ENCODE assay signal across 30 cellular contexts in the genomic region with DNA sequence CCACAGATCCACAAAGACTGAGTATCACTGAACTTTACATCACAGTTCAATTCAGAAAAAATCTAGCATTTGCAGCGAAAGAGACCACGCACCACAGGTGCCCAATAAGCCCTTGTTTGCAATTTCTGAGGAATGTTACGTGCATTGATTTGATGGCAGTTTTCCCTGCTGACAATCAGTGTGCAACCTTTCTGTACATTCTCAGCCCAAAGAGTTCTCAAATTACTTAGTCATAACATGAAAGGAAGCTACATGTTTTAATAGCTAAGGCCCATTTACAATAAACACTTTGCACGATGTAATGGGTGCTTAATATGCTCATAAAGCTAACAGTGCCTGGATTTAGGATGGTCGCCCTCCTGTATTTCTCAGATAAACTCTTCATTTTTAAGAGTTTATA. TPM values are rescaled to one million over a fixed set of nuclear protein-coding genes. Genes with fewer than 3 reads are reported as not detected.
"Had no signal": no experiment of that assay in that cellular context is flagged by ENCODE, and none has a peak within 500 bp of the region (broad histone marks: within the 10 kb centered on the region; RNA-seq: fewer than 3 reads in every experiment).

No MANE protein-coding gene starts in this region.

- H3K27ac ChIP-seq: brain microvascular endothelial cell, WERI-Rb-1 had no signal

- H3K4me3 Mint-ChIP-seq: activated CD4-positive, alpha-beta memory T cell treated with anti-CD3 and anti-CD28 coated beads, Interleukin-2, amount 10 ng/mL, durations not matched to agents 7 days and 5 days; activated T-helper 17 cell treated with anti-CD3 and anti-CD28 coated beads, Interleukin-2, amount 50 U/mL, for 72 hours had no signal

- H3K27me3 ChIP-seq: brain microvascular endothelial cell had no signal

- H3K4me1 Mint-ChIP-seq: activated CD4-positive, alpha-beta memory T cell treated with anti-CD3 and anti-CD28 coated beads, Interleukin-2, amount 10 ng/mL, durations not matched to agents 7 days and 5 days; activated T-helper 17 cell treated with anti-CD3 and anti-CD28 coated beads, Interleukin-2, amount 50 U/mL, for 72 hours had no signal

- H3K36me3 ChIP-seq: brain microvascular endothelial cell, WERI-Rb-1 had no signal

- H3K9me3 Mint-ChIP-seq: activated CD4-positive, alpha-beta memory T cell treated with anti-CD3 and anti-CD28 coated beads, Interleukin-2, amount 10 ng/mL, durations not matched to agents 7 days and 5 days; activated naive CD8-positive, alpha-beta T cell treated with anti-CD3 and anti-CD28 coated beads for 36 hours; activated T-cell treated with anti-CD3 and anti-CD28 coated beads, Interleukin-2, amount 50 U/mL, for 72 hours; activated T-helper 17 cell treated with anti-CD3 and anti-CD28 coated beads, Interleukin-2, amount 50 U/mL, for 72 hours had no signal

- H3K36me3 Mint-ChIP-seq: activated naive CD8-positive, alpha-beta T cell treated with anti-CD3 and anti-CD28 coated beads for 36 hours had no signal

- H3K27ac Mint-ChIP-seq: activated CD4-positive, alpha-beta memory T cell treated with anti-CD3 and anti-CD28 coated beads, Interleukin-2, amount 10 ng/mL, durations not matched to agents 7 days and 5 days; activated naive CD8-positive, alpha-beta T cell treated with anti-CD3 and anti-CD28 coated beads for 36 hours; activated T-helper 17 cell treated with anti-CD3 and anti-CD28 coated beads, Interleukin-2, amount 50 U/mL, for 72 hours had no signal

- ATAC-seq: activated T-helper 17 cell treated with anti-CD3 and anti-CD28 coated beads, Interleukin-2, amount 50 U/mL, for 72 hours had no signal

- DNase-seq: activated CD4-positive, alpha-beta memory T cell treated with anti-CD3 and anti-CD28 coated beads, Interleukin-2, amount 10 ng/mL, durations not matched to agents 7 days and 5 days; activated CD4-positive, alpha-beta T cell treated with anti-CD3 and anti-CD28 coated beads for 1 hour; activated CD4-positive, alpha-beta T cell treated with anti-CD3 and anti-CD28 coated beads for 48 hours; activated CD4-positive, CD25-positive, alpha-beta regulatory T cell; activated effector memory CD4-positive, alpha-beta T cell treated with anti-CD3 and anti-CD28 coated beads, Interleukin-2, amount 50 U/mL, for 16 hours; activated naive CD4-positive, alpha-beta T cell; activated naive CD4-positive, alpha-beta T cell treated with anti-CD3 and anti-CD28 coated beads, Interleukin-2, amount 50 U/mL, for 16 hours; activated naive CD8-positive, alpha-beta T cell treated with anti-CD3 and anti-CD28 coated beads for 36 hours; activated T-cell treated with anti-CD3 and anti-CD28 coated beads, Interleukin-2, amount 50 U/mL, for 1 hour; activated T-cell treated with anti-CD3 and anti-CD28 coated beads, Interleukin-2, amount 50 U/mL, for 72 hours; amniotic stem cell; aorta; brain microvascular endothelial cell; central memory CD4-positive, alpha-beta T cell; NCI-H1092 treated with DMSO at 0.1 percent for 48 hours; NCI-H146; NCI-H187; NCI-H2029 treated with DMSO at 0.1 percent for 48 hours; NCI-H2107; NCI-H510A; NCI-H526; OCI-M1; Right ventricle myocardium superior; T1000; WERI-Rb-1 had no signal

RNA-seq across cellular contexts. Expression of gene PTCHD1, which starts 47.9 kb away (rescaled TPM):
- total RNA-seq: activated CD4-positive, alpha-beta memory T cell treated with anti-CD3 and anti-CD28 coated beads, Interleukin-2, amount 10 ng/mL, durations not matched to agents 7 days and 5 days; activated CD8-positive, alpha-beta memory T cell treated with anti-CD3 and anti-CD28 coated beads for 36 hours; activated naive CD8-positive, alpha-beta T cell treated with anti-CD3 and anti-CD28 coated beads for 36 hours; activated T-cell treated with anti-CD3 and anti-CD28 coated beads, Interleukin-2, amount 50 U/mL, for 72 hours; M059J; T-helper 1 cell treated with Interleukin-12 subunit alpha and Interleukin-12 subunit beta and Interleukin-4 antibody, amounts not matched to agents 30 ng/mL and 1 ng/mL, for 36 hours; T-helper 2 cell treated with Interferon-gamma antibody and Interleukin-4, amounts not matched to agents 100 ng/mL and 5 ng/mL, for 36 hours had no signal
